28 cellular contexts compared by ENCODE assay signal in the genomic region with DNA sequence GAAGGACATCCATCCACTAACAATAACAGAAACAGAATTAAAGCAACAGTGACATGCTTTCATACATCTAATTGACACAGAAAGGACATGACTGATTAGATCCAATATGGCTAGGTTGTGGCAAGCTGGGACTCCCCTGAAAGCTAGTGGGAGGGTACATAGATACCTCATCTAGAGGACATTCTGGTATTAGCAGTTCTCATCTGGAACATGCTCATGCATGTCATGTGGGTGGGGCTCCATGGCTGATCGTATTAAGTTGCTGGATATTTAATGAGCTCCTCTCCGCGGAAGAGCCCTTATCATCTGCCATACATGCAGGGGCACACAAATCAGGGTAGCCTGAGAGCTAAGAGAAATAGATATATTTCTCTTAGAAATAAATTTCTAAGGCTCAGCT.
"Had no signal": no experiment of that assay in that cellular context is flagged by ENCODE, and none has a peak within 500 bp of the region (broad histone marks: within the 10 kb centered on the region; RNA-seq: fewer than 3 reads in every experiment).

No MANE protein-coding gene starts in this region.

- H3K27me3 ChIP-seq: ascending aorta, neural progenitor cell, stomach, thyroid gland, upper lobe of left lung had no signal

- H3K4me3 ChIP-seq: ascending aorta, lower lobe of right lung, neural progenitor cell, stomach, thyroid gland, upper lobe of left lung had no signal

- ATAC-seq: activated CD4-positive, CD25-positive, alpha-beta regulatory T cell treated with anti-CD3 and anti-CD28 coated beads, Interleukin-2, amount 50 U/mL, for 24 hours; esophagus mucosa; left lobe of liver; lower lobe of right lung; natural killer cell; right cardiac atrium; stimulated activated naive B cell treated with anti-CD40 and anti-IgM and Interleukin-4, amounts not matched to agents 10 μg/mL and 1 μg/mL and 100 μg/mL, for 72 hours had no signal

- H3K9me3 ChIP-seq: ascending aorta, lower lobe of right lung, stomach, thyroid gland, upper lobe of left lung had no signal

- H3K9ac ChIP-seq: neural progenitor cell had no signal

- H2AFZ ChIP-seq: neural progenitor cell had no signal

- H3K4me2 ChIP-seq: neural progenitor cell had no signal

- H3K27ac ChIP-seq: ascending aorta, lower lobe of right lung, neural progenitor cell, stomach, thyroid gland, upper lobe of left lung, VCaP had no signal

- H3K36me3 ChIP-seq: ascending aorta, lower lobe of right lung, neural progenitor cell, stomach, thyroid gland, upper lobe of left lung had no signal

- DNase-seq: activated CD4-positive, alpha-beta T cell treated with anti-CD3 and anti-CD28 coated beads for 48 hours; activated CD4-positive, alpha-beta T cell treated with anti-CD3 and anti-CD28 coated beads, Interleukin-2, amount 50 U/mL, for 48 hours; activated CD8-positive, alpha-beta memory T cell treated with anti-CD3 and anti-CD28 coated beads for 24 hours; activated effector memory CD4-positive, alpha-beta T cell treated with anti-CD3 and anti-CD28 coated beads, Interleukin-2, amount 50 U/mL, for 16 hours; activated naive CD4-positive, alpha-beta T cell treated with anti-CD3 and anti-CD28 coated beads, Interleukin-2, amount 10 ng/mL, durations not matched to agents 7 days and 5 days; activated naive CD8-positive, alpha-beta T cell treated with anti-CD3 and anti-CD28 coated beads, Interleukin-2, amount 10 ng/mL, durations not matched to agents 7 days and 5 days; activated T-cell treated with anti-CD3 and anti-CD28 coated beads, Interleukin-2, amount 50 U/mL, for 1 hour; caudate nucleus; cortex of kidney; endodermal cell; foreskin fibroblast; head of caudate nucleus; lower lobe of right lung; mesenchymal stem cell; natural killer cell; right cardiac atrium; stimulated activated CD4-positive, alpha-beta T cell treated with anti-CD3 and anti-CD28 coated beads, Interleukin-15, amount 100 ng/mL, for 24 hours; stimulated activated CD4-positive, alpha-beta T cell treated with anti-CD3 and anti-CD28 coated beads, Interleukin-2, amount 100 ng/mL, for 24 hours; stimulated activated naive B cell treated with anti-CD40 and anti-IgM and Interleukin-4, amounts not matched to agents 10 μg/mL and 1 μg/mL and 100 μg/mL, for 72 hours; stomach; thyroid gland; upper lobe of left lung had no signal

- H3K4me1 ChIP-seq: ascending aorta, lower lobe of right lung, neural progenitor cell, thyroid gland, upper lobe of left lung had no signal
